Comparison of ENCODE assay signal across 23 cellular contexts in genomic region chr10:97076781-97077180, GRCh38.
"Had no signal": no experiment of that assay in that cellular context is flagged by ENCODE, and none has a peak within 500 bp of the region (broad histone marks: within the 10 kb centered on the region; RNA-seq: fewer than 3 reads in every experiment).

No MANE protein-coding gene starts in this region.

- H3K9me3 ChIP-seq: esophagus muscularis mucosa, gastroesophageal sphincter, heart left ventricle, left lung, lower lobe of right lung, mucosa of descending colon had no signal

- H3K4me2 ChIP-seq: hepatocyte had no signal

- H3K27ac ChIP-seq: coronary artery, esophagus muscularis mucosa, foreskin keratinocyte, gastroesophageal sphincter, heart left ventricle, hepatocyte, left lung, lower lobe of right lung had no signal

- H3K36me3 ChIP-seq: esophagus muscularis mucosa, gastroesophageal sphincter, heart left ventricle, left lung, lower lobe of right lung had no signal

- ATAC-seq: effector memory CD8-positive, alpha-beta T cell; gastroesophageal sphincter; heart left ventricle; left lung; left ventricle myocardium superior; lower lobe of right lung; mucosa of descending colon; naive thymus-derived CD8-positive, alpha-beta T cell had no signal

- H3K4me1 ChIP-seq: foreskin keratinocyte, heart left ventricle, left lung, lower lobe of right lung had no signal

- FAIRE-seq: colon, endothelial cell of umbilical vein, frontal cortex, kidney had no signal

- H3K79me2 ChIP-seq: hepatocyte had no signal

- H3K4me3 ChIP-seq: coronary artery, esophagus muscularis mucosa, gastroesophageal sphincter, heart left ventricle, hepatocyte, left lung, lower lobe of right lung, mucosa of descending colon had no signal

- DNase-seq: effector CD8-positive, alpha-beta T cell; effector memory CD8-positive, alpha-beta T cell; foreskin keratinocyte; hypothalamus; immature natural killer cell; islet precursor cell; kidney; kidney glomerular epithelial cell; left lung; left ventricle myocardium superior; lower lobe of right lung; mesenchymal stem cell; mucosa of descending colon; naive B cell; naive thymus-derived CD8-positive, alpha-beta T cell had no signal

- H2AFZ ChIP-seq: hepatocyte had no signal
